2 cellular contexts compared by ENCODE assay signal in the genomic region with DNA sequence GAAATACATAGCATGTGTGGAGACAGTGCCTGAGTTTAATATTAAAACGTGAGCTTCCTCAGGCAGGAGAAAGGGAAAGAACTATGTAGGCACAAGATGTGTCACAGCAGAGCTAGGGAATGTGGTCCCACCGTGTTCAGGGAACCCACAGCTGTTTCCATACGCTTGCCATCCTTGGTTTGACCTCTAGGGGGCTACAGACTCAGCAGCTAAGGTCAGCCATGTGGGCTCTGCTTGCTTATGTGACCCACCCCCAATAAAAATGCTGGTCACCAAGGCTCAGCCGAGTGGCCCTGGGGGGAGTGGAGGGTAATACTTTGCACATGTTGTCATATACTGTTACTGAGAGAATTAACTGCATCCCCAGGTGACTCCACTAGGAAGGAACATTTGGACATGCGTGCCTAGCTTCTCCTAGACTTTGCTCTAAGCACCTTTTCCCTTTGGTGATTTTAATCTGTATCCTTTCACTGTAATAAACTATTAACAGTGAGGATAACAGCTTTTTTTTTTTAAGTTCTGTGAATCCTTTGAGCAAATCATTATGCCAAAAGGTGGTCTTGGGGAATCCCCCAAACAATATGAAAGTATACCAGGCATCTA.
TF ChIP-seq lines count a peak whose summit lies in the region.

No MANE protein-coding gene starts in this region.

TF ChIP-seq in HCT116, 20 proteins besides CTCF, POLR2A, EP300 and RAD21:
- TF ChIP-seq EZH2phosphoT487 (IDR thresholded peaks at IDR 0.05; ENCODE audit: borderline replicate concordance) (no peak), ELF1 (IDR thresholded peaks at IDR 0.05; ENCODE audit: borderline replicate concordance, low read depth) (no peak), TCF7L2 (IDR thresholded peaks at IDR 0.05; ENCODE audit: borderline replicate concordance, extremely low read depth, insufficient read depth, insufficient read length) (no peak), SIN3A (IDR thresholded peaks at IDR 0.05; ENCODE audit: low read depth) (no peak), SP1 (IDR thresholded peaks at IDR 0.05; ENCODE audit: low read depth) (no peak), CEBPB (IDR thresholded peaks at IDR 0.05; ENCODE audit: low read depth) (no peak), ZNF274 (IDR thresholded peaks at IDR 0.05; ENCODE audit: low read depth, low read length) (no peak), JUND (IDR thresholded peaks at IDR 0.05) (no peak), YY1 (IDR thresholded peaks at IDR 0.05; ENCODE audit: extremely low read depth, insufficient replicate concordance, low read depth, low read length) (no peak), EZH2 (IDR thresholded peaks at IDR 0.05) (no peak), POLR2AphosphoS5 (IDR thresholded peaks at IDR 0.05; ENCODE audit: low read depth, low read length) (no peak)
- TF ChIP-seq, protein P1, sequence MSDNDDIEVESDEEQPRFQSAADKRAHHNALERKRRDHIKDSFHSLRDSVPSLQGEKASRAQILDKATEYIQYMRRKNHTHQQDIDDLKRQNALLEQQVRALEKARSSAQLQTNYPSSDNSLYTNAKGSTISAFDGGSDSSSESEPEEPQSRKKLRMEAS (IDR thresholded peaks at IDR 0.05), result no peak
- TF ChIP-seq, protein P2, sequence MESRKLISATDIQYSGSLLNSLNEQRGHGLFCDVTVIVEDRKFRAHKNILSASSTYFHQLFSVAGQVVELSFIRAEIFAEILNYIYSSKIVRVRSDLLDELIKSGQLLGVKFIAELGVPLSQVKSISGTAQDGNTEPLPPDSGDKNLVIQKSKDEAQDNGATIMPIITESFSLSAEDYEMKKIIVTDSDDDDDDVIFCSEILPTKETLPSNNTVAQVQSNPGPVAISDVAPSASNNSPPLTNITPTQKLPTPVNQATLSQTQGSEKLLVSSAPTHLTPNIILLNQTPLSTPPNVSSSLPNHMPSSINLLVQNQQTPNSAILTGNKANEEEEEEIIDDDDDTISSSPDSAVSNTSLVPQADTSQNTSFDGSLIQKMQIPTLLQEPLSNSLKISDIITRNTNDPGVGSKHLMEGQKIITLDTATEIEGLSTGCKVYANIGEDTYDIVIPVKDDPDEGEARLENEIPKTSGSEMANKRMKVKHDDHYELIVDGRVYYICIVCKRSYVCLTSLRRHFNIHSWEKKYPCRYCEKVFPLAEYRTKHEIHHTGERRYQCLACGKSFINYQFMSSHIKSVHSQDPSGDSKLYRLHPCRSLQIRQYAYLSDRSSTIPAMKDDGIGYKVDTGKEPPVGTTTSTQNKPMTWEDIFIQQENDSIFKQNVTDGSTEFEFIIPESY (IDR thresholded peaks at IDR 0.05; ENCODE audit: extremely low read depth, insufficient replicate concordance, low read length), result no peak
- TF ChIP-seq, protein P3, sequence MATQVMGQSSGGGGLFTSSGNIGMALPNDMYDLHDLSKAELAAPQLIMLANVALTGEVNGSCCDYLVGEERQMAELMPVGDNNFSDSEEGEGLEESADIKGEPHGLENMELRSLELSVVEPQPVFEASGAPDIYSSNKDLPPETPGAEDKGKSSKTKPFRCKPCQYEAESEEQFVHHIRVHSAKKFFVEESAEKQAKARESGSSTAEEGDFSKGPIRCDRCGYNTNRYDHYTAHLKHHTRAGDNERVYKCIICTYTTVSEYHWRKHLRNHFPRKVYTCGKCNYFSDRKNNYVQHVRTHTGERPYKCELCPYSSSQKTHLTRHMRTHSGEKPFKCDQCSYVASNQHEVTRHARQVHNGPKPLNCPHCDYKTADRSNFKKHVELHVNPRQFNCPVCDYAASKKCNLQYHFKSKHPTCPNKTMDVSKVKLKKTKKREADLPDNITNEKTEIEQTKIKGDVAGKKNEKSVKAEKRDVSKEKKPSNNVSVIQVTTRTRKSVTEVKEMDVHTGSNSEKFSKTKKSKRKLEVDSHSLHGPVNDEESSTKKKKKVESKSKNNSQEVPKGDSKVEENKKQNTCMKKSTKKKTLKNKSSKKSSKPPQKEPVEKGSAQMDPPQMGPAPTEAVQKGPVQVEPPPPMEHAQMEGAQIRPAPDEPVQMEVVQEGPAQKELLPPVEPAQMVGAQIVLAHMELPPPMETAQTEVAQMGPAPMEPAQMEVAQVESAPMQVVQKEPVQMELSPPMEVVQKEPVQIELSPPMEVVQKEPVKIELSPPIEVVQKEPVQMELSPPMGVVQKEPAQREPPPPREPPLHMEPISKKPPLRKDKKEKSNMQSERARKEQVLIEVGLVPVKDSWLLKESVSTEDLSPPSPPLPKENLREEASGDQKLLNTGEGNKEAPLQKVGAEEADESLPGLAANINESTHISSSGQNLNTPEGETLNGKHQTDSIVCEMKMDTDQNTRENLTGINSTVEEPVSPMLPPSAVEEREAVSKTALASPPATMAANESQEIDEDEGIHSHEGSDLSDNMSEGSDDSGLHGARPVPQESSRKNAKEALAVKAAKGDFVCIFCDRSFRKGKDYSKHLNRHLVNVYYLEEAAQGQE (IDR thresholded peaks at IDR 0.05; ENCODE audit: low read depth), result no peak
- TF ChIP-seq, protein P4, sequence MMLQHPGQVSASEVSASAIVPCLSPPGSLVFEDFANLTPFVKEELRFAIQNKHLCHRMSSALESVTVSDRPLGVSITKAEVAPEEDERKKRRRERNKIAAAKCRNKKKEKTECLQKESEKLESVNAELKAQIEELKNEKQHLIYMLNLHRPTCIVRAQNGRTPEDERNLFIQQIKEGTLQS (IDR thresholded peaks at IDR 0.05), result no peak

TF ChIP-seq in K562, 482 proteins besides CTCF, POLR2A, EP300 and RAD21:
- peak; percentile 52 for TF ChIP-seq DACH1 (IDR thresholded peaks at IDR 0.05; ENCODE audit: partially characterized antibody)
- no peak for TF ChIP-seq FOXP1 (CRISPR knock-in tag; IDR thresholded peaks at IDR 0.05)
- TF ChIP-seq ZBTB7A (IDR thresholded peaks at IDR 0.05; ENCODE audit: borderline replicate concordance, control insufficient read depth, low read depth, low read length), result peak; percentile 49
- TF ChIP-seq U2AF2 (optimal IDR thresholded peaks at IDR 0.05; ENCODE audit: low read depth, low read length), result no peak
- peak in 1 of 3 experiments; percentile 57 for TF ChIP-seq YY1 (IDR thresholded peaks at IDR 0.05; ENCODE audit: borderline replicate concordance in 1 of 3, control insufficient read depth in 1 of 3, extremely low read depth in 1 of 3, insufficient read depth in 3 of 3, insufficient read length in 1 of 3, insufficient replicate concordance in 2 of 3, low read depth in 1 of 3, low read length in 2 of 3)
- no peak for TF ChIP-seq HMG20B (CRISPR knock-in tag; IDR thresholded peaks at IDR 0.05)
- TF ChIP-seq, protein P5, sequence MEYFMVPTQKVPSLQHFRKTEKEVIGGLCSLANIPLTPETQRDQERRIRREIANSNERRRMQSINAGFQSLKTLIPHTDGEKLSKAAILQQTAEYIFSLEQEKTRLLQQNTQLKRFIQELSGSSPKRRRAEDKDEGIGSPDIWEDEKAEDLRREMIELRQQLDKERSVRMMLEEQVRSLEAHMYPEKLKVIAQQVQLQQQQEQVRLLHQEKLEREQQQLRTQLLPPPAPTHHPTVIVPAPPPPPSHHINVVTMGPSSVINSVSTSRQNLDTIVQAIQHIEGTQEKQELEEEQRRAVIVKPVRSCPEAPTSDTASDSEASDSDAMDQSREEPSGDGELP (CRISPR knock-in tag; IDR thresholded peaks at IDR 0.05; ENCODE audit: borderline replicate concordance), result peak; percentile 82
- TF ChIP-seq, protein P6, sequence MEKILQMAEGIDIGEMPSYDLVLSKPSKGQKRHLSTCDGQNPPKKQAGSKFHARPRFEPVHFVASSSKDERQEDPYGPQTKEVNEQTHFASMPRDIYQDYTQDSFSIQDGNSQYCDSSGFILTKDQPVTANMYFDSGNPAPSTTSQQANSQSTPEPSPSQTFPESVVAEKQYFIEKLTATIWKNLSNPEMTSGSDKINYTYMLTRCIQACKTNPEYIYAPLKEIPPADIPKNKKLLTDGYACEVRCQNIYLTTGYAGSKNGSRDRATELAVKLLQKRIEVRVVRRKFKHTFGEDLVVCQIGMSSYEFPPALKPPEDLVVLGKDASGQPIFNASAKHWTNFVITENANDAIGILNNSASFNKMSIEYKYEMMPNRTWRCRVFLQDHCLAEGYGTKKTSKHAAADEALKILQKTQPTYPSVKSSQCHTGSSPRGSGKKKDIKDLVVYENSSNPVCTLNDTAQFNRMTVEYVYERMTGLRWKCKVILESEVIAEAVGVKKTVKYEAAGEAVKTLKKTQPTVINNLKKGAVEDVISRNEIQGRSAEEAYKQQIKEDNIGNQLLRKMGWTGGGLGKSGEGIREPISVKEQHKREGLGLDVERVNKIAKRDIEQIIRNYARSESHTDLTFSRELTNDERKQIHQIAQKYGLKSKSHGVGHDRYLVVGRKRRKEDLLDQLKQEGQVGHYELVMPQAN (IDR thresholded peaks at IDR 0.05; ENCODE audit: borderline replicate concordance), result no peak
- no peak for TF ChIP-seq CHD4 (IDR thresholded peaks at IDR 0.05; ENCODE audit: insufficient read depth, insufficient replicate concordance, low read depth, low read length, poor library complexity, severe bottlenecking)
